28 cellular contexts compared by ENCODE assay signal in genomic region chr7:114206688-114207087, GRCh38.
"Had no signal": no experiment of that assay in that cellular context is flagged by ENCODE, and none has a peak within 500 bp of the region (broad histone marks: within the 10 kb centered on the region; RNA-seq: fewer than 3 reads in every experiment).

No MANE protein-coding gene starts in this region.

- H3K4me1 Mint-ChIP-seq: mesothelial cell of epicardium, naive B cell had no signal

- H3K9me3 Mint-ChIP-seq: dendritic cell treated with granulocyte-macrophage colony-stimulating factor and Interleukin-4, amounts not matched to agents 40 ng/mL and 50 ng/mL, for 4 days had no signal

- H3K4me3 ChIP-seq: colonic mucosa, esophagus squamous epithelium, gastrocnemius medialis, heart right ventricle, left lung, lower lobe of right lung, mucosa of descending colon had no signal

- H3K27ac ChIP-seq: colonic mucosa, epithelial cell of prostate, esophagus squamous epithelium, gastrocnemius medialis, heart right ventricle, left lung, lower lobe of right lung had no signal

- H3K4me3 Mint-ChIP-seq: dendritic cell treated with granulocyte-macrophage colony-stimulating factor and Interleukin-4, amounts not matched to agents 40 ng/mL and 50 ng/mL, for 4 days; effector memory CD8-positive, alpha-beta T cell; endodermal cell; mesothelial cell of epicardium; naive B cell had no signal

- H3K27me3 ChIP-seq: colonic mucosa, esophagus squamous epithelium, gastrocnemius medialis, heart right ventricle, left lung had no signal

- H3K27ac Mint-ChIP-seq: dendritic cell treated with granulocyte-macrophage colony-stimulating factor and Interleukin-4, amounts not matched to agents 40 ng/mL and 50 ng/mL, for 4 days; effector memory CD8-positive, alpha-beta T cell; endodermal cell; mesothelial cell of epicardium; naive B cell had no signal

- ATAC-seq: effector memory CD8-positive, alpha-beta T cell; esophagus mucosa; gastrocnemius medialis; heart right ventricle; left cardiac atrium; left lung; left ventricle myocardium superior; lower lobe of right lung; mucosa of descending colon had no signal

- H3K4me1 ChIP-seq: colonic mucosa, esophagus squamous epithelium, gastrocnemius medialis, heart right ventricle, left lung, lower lobe of right lung had no signal

- H3K36me3 Mint-ChIP-seq: naive B cell had no signal

- DNase-seq: colonic mucosa; cortex of kidney; effector CD8-positive, alpha-beta T cell; effector memory CD8-positive, alpha-beta T cell; endodermal cell; erythroblast; esophagus squamous epithelium; foreskin fibroblast; foreskin melanocyte; gastrocnemius medialis; glutamatergic neuron; head of caudate nucleus; heart right ventricle; hippocampal formation; left cardiac atrium; left lung; left ventricle myocardium superior; lower lobe of right lung; mesenchymal stem cell; mucosa of descending colon; naive B cell had no signal

- H3K27me3 Mint-ChIP-seq: dendritic cell treated with granulocyte-macrophage colony-stimulating factor and Interleukin-4, amounts not matched to agents 40 ng/mL and 50 ng/mL, for 4 days; effector memory CD8-positive, alpha-beta T cell had no signal

- H3K9me3 ChIP-seq: colonic mucosa, esophagus squamous epithelium, gastrocnemius medialis, heart right ventricle, lower lobe of right lung, mucosa of descending colon had no signal

- H3K36me3 ChIP-seq: colonic mucosa, esophagus squamous epithelium, gastrocnemius medialis, heart right ventricle, left lung, lower lobe of right lung had no signal

- FAIRE-seq: endometrium, islet of Langerhans, keratinocyte had no signal
